ENCODE assay signal across 19 cellular contexts in the genomic region with DNA sequence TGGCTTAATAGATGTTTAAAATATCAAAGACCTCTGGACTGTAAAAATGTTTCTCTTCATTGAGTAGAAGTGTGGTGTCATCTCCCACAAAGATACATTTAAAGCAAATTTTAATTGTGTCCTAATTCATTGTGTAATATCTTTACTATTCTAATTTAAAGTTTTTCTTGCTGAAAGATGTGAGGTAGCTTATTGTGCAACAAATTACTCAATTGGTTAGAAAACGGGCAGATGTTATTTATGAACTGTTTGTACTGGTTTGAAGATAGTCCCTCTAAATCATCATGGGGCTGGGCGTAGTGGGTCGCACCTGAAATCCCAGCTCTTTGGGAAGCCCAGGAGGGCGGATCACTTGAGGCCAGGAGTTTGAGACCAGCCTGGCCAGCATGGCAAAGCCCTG.
"Had no signal": no experiment of that assay in that cellular context is flagged by ENCODE, and none has a peak within 500 bp of the region (broad histone marks: within the 10 kb centered on the region; RNA-seq: fewer than 3 reads in every experiment).

No MANE protein-coding gene starts in this region.

- H3K27me3 ChIP-seq: gastroesophageal sphincter, tibial nerve had no signal

- H3K4me3 ChIP-seq: dorsolateral prefrontal cortex, gastroesophageal sphincter, heart left ventricle, mucosa of descending colon, tibial nerve had no signal

- H3K36me3 ChIP-seq: gastroesophageal sphincter, heart left ventricle, tibial nerve had no signal

- H3K27ac ChIP-seq: dorsolateral prefrontal cortex, epithelial cell of prostate, gastroesophageal sphincter, heart left ventricle, tibial nerve had no signal

- H3K4me3 Mint-ChIP-seq: activated CD4-positive, alpha-beta T cell treated with anti-CD3 and anti-CD28 coated beads for 36 hours; activated naive CD8-positive, alpha-beta T cell; activated T-helper 1 cell treated with anti-CD3 and anti-CD28 coated beads, Interleukin-12 subunit alpha, Interleukin-12 subunit beta, Interleukin-2, Interleukin-4 antibody, amounts not matched to agents 30 ng/mL and 10 ng/mL and 1 ng/mL, durations not matched to agents 14 hours and 24 hours and 36 hours; naive B cell; neural crest cell; T-helper 17 cell had no signal

- H3K27ac Mint-ChIP-seq: activated CD4-positive, alpha-beta T cell treated with anti-CD3 and anti-CD28 coated beads for 36 hours; activated naive CD8-positive, alpha-beta T cell; activated T-helper 1 cell treated with anti-CD3 and anti-CD28 coated beads, Interleukin-12 subunit alpha, Interleukin-12 subunit beta, Interleukin-2, Interleukin-4 antibody, amounts not matched to agents 30 ng/mL and 10 ng/mL and 1 ng/mL, durations not matched to agents 14 hours and 24 hours and 36 hours; naive B cell; progenitor cell of endocrine pancreas; T-helper 17 cell had no signal

- H3K9me3 ChIP-seq: gastroesophageal sphincter, mucosa of descending colon had no signal

- H3K4me1 Mint-ChIP-seq: activated CD4-positive, alpha-beta T cell treated with anti-CD3 and anti-CD28 coated beads for 36 hours; naive B cell; neural crest cell; T-helper 17 cell had no signal

- DNase-seq: activated CD4-positive, alpha-beta T cell treated with anti-CD3 and anti-CD28 coated beads for 36 hours; activated CD4-positive, alpha-beta T cell treated with anti-CD3 and anti-CD28 coated beads, Interleukin-2, amount 50 U/mL, for 48 hours; amygdala; dorsolateral prefrontal cortex; heart left ventricle; mesenchymal stem cell; mucosa of descending colon; naive B cell; stimulated activated CD4-positive, alpha-beta T cell treated with anti-CD3 and anti-CD28 coated beads, Interleukin-2, amount 100 ng/mL, for 24 hours; stimulated activated naive CD8-positive, alpha-beta T cell treated with anti-CD3 and anti-CD28 coated beads, Interleukin-15, Interleukin-2, amounts not matched to agents 100 U/mL and 50 U/mL, for 24 hours; substantia nigra; T-helper 17 cell had no signal

- H3K4me1 ChIP-seq: gastroesophageal sphincter, heart left ventricle had no signal
